In genomic region chr15:26716069-26716468, GRCh38 we compare ENCODE assay signal across 32 cellular contexts. TPM values are rescaled to one million over a fixed set of nuclear protein-coding genes. Genes with fewer than 3 reads are reported as not detected.
"Had no signal": no experiment of that assay in that cellular context is flagged by ENCODE, and none has a peak within 500 bp of the region (broad histone marks: within the 10 kb centered on the region; RNA-seq: fewer than 3 reads in every experiment).

No MANE protein-coding gene starts in this region.

- H3K4me2 ChIP-seq: neural progenitor cell had no signal

- FAIRE-seq: islet of Langerhans, kidney had no signal

- H3K4me3 Mint-ChIP-seq: immature natural killer cell; mesothelial cell of epicardium; naive B cell; natural killer cell; nephron progenitor cell; neural progenitor cell; stimulated activated naive B cell treated with anti-CD40 and anti-IgM and Interleukin-4, amounts not matched to agents 10 μg/mL and 1 μg/mL and 100 μg/mL, for 72 hours; type B pancreatic cell had no signal

- H3K4me1 Mint-ChIP-seq: immature natural killer cell; natural killer cell; stimulated activated naive B cell treated with anti-CD40 and anti-IgM and Interleukin-4, amounts not matched to agents 10 μg/mL and 1 μg/mL and 100 μg/mL, for 72 hours had no signal

- H3K79me2 ChIP-seq: parathyroid adenoma had no signal

- H3K27ac Mint-ChIP-seq: immature natural killer cell; mesothelial cell of epicardium; naive B cell; natural killer cell; nephron progenitor cell; neural progenitor cell; progenitor cell of endocrine pancreas; stimulated activated naive B cell treated with anti-CD40 and anti-IgM and Interleukin-4, amounts not matched to agents 10 μg/mL and 1 μg/mL and 100 μg/mL, for 72 hours; type B pancreatic cell had no signal

- H3K4me3 ChIP-seq: left lung, lower lobe of right lung, neural progenitor cell, skin epidermis, stomach, tibial nerve, uterus had no signal

- H3K27ac ChIP-seq: left lung, lower lobe of right lung, neural progenitor cell, neutrophil, parathyroid adenoma, skin epidermis, stomach, tibial nerve, uterus had no signal

- H3K27me3 Mint-ChIP-seq: naive B cell; stimulated activated naive B cell treated with anti-CD40 and anti-IgM and Interleukin-4, amounts not matched to agents 10 μg/mL and 1 μg/mL and 100 μg/mL, for 72 hours had no signal

- H3K9me3 ChIP-seq: lower lobe of right lung, neutrophil, tibial nerve, uterus had no signal

- H3K27me3 ChIP-seq: neural progenitor cell, neutrophil, stomach, tibial nerve, uterus had no signal

- H3K4me1 ChIP-seq: left lung, lower lobe of right lung, parathyroid adenoma, stomach, tibial nerve, uterus had no signal

- H3K9ac ChIP-seq: neural progenitor cell, parathyroid adenoma had no signal

- H2AFZ ChIP-seq: neural progenitor cell, parathyroid adenoma had no signal

- H3K36me3 Mint-ChIP-seq: mesothelial cell of epicardium; stimulated activated naive B cell treated with anti-CD40 and anti-IgM and Interleukin-4, amounts not matched to agents 10 μg/mL and 1 μg/mL and 100 μg/mL, for 72 hours; type B pancreatic cell had no signal

- H3K36me3 ChIP-seq: left lung, lower lobe of right lung, neural progenitor cell, neutrophil, stomach, tibial nerve, uterus had no signal

- DNase-seq: hypothalamus; immature natural killer cell; kidney; left colon; left lung; lower lobe of right lung; mammary epithelial cell; mesenchymal stem cell; naive B cell; natural killer cell; nephron progenitor cell; occipital lobe; retina; right cardiac atrium; stimulated activated CD4-positive, alpha-beta T cell treated with anti-CD3 and anti-CD28 coated beads, Interleukin-12 subunit alpha, Interleukin-12 subunit beta, amount 100 ng/mL, for 4 hours; stimulated activated CD4-positive, alpha-beta T cell treated with anti-CD3 and anti-CD28 coated beads, Interleukin-15, amount 100 ng/mL, for 24 hours; stimulated activated CD4-positive, alpha-beta T cell treated with anti-CD3 and anti-CD28 coated beads, Interleukin-2, amount 100 ng/mL, for 24 hours; stimulated activated CD4-positive, alpha-beta T cell treated with anti-CD3 and anti-CD28 coated beads, Interleukin-4, amount 100 ng/mL, for 1 hour; stimulated activated naive B cell treated with anti-CD40 and anti-IgM and Interleukin-4, amounts not matched to agents 10 μg/mL and 1 μg/mL and 100 μg/mL, for 72 hours; stimulated activated naive CD8-positive, alpha-beta T cell treated with anti-CD3 and anti-CD28 coated beads, Interleukin-15, Interleukin-2, amounts not matched to agents 100 U/mL and 50 U/mL, for 24 hours; stomach; uterus had no signal

- ATAC-seq: left colon; left lung; lower lobe of right lung; natural killer cell; right cardiac atrium; sciatic nerve; stimulated activated naive B cell treated with anti-CD40 and anti-IgM and Interleukin-4, amounts not matched to agents 10 μg/mL and 1 μg/mL and 100 μg/mL, for 72 hours; stimulated activated naive CD8-positive, alpha-beta T cell treated with anti-CD3 and anti-CD28 coated beads, Interleukin-15, Interleukin-2, amounts not matched to agents 100 U/mL and 50 U/mL, for 24 hours had no signal

RNA-seq across cellular contexts. Expression of gene GABRB3, which starts 56.8 kb away (rescaled TPM):
- total RNA-seq: natural killer cell had no signal
- polyA plus RNA-seq: immature natural killer cell, mammary epithelial cell had no signal
